8 cellular contexts compared by ENCODE assay signal in the genomic region with DNA sequence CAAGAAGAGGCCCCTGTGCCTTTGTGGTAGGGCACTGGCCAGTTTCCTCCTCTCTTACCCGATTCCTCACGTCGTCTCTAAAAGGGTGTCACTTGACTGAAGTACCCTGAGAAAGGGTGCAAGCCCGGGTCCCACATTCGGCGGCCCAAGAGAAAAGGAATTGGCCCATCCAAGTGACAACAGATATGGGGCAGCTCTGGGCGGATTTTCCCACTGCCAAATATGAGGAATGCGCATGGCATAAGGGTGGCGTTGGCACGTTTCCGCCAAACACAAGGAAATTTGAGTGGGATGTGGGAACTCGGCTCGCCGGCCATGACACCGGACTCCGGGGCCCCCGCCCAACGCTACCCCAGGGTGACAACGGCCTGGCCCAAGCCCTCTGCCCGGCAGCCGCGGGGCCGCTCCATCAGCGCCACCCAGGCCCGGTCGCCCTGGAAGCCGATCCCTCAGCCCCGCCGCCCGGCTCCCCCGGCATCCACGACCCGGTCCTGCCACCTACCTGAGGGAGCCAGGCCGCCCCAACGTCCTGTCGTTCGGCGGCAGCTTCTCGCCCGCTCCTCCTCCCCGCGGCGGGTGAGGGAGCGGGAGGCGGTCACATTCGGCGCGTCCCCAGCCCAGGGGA. TPM values are rescaled to one million over a fixed set of nuclear protein-coding genes. Genes with fewer than 3 reads are reported as not detected.
DNase-seq lines count a peak whose midpoint lies in the region; ATAC-seq and TF ChIP-seq lines count a peak whose summit lies in the region.

No MANE protein-coding gene starts in this region.

- peak; percentile 3 for ATAC-seq in GM18499 (IDR thresholded peaks at IDR 0.05; ENCODE audit: insufficient read depth, unreplicated experiment)
- ATAC-seq in HG02970 (IDR thresholded peaks at IDR 0.05; ENCODE audit: low FRiP score, unreplicated experiment): peak; percentile 32
- peak; percentile 43 for ATAC-seq in RWPE2 (ENCODE audit: low read depth)

- peak overlapping the region; percentile 84 for H3K27ac ChIP-seq in RWPE2 (ENCODE audit: poor library complexity, severe bottlenecking)

- H3K9me3 ChIP-seq in RWPE2 (ENCODE audit: severe bottlenecking): no peaks in the 10 kb centered on the region

- H3K27me3 ChIP-seq in RWPE2 (ENCODE audit: insufficient read depth, poor library complexity, severe bottlenecking): no peaks in the 10 kb centered on the region
- no peaks in the 10 kb centered on the region for H3K27me3 ChIP-seq in kidney epithelial cell (ENCODE audit: control insufficient read depth, insufficient read depth, low read length)

- H3K4me1 ChIP-seq in RWPE2 (ENCODE audit: insufficient read depth, poor library complexity, severe bottlenecking): peaks cover 22% of the 10 kb centered on the region

- peak; percentile 44 for DNase-seq in 8988T
- DNase-seq in RWPE2 (ENCODE audit: low spot score): no peak
- no peak for DNase-seq in cardiac fibroblast (ENCODE audit: low read depth in 2 of 2)
- no peak for DNase-seq in kidney epithelial cell (ENCODE audit: low read depth)
- peak; percentile 13 to 17 for DNase-seq in stimulated activated CD4-positive, alpha-beta T cell treated with anti-CD3 and anti-CD28 coated beads, Interleukin-1b, Interleukin-23, amount 100 ng/mL, for 1 hour (ENCODE audit: low read depth in 2 of 2)
- no peak for DNase-seq in OCI-M2 (lab: John Stamatoyannopoulos, UW; ENCODE audit: unreplicated experiment)

- TF ChIP-seq CTCF in RWPE2 (IDR thresholded peaks at IDR 0.05; ENCODE audit: poor library complexity, severe bottlenecking) (no peak), cardiac fibroblast (IDR thresholded peaks at IDR 0.05; ENCODE audit: low read depth, low read length) (no peak), kidney epithelial cell (IDR thresholded peaks at IDR 0.05; ENCODE audit: insufficient read depth, low read length, poor library complexity, severe bottlenecking) (no peak)

- H3K36me3 ChIP-seq in RWPE2 (ENCODE audit: low read depth) (no peaks in the 10 kb centered on the region), kidney epithelial cell (ENCODE audit: control insufficient read depth, insufficient read depth, low read length) (no peaks in the 10 kb centered on the region)

- peak overlapping the region; percentile 95 for H3K4me3 ChIP-seq in RWPE2 (ENCODE audit: severe bottlenecking)
- peak overlapping the region; percentile 87 to 99 for H3K4me3 ChIP-seq in cardiac fibroblast (replicated peaks in 1 of 2; ENCODE audit: low read depth in 2 of 2, low read length in 2 of 2)
- peak overlapping the region; percentile 75 for H3K4me3 ChIP-seq in kidney epithelial cell (ENCODE audit: low read depth, low read length)

RNA-seq across cellular contexts. Expression of a gene that starts 0.5 kb away (rescaled TPM):
- total RNA-seq in kidney epithelial cell: 55.8 and 56.9 TPM in 2 replicates

Comparison
In these comparisons a context has a peak if more than half of its experiments do, and no peak if none do; other contexts are left out.
1. DNase-seq: peak in 8988T (single experiment) and stimulated activated CD4-positive, alpha-beta T cell treated with anti-CD3 and anti-CD28 coated beads, Interleukin-1b, Interleukin-23, amount 100 ng/mL, for 1 hour (2 of 2); none in RWPE2 (single experiment), cardiac fibroblast (0 of 2), kidney epithelial cell (single experiment) and OCI-M2 (single experiment).
2. Peak in every context shown above with its lines, with median percentiles within 50 percentile points of each other: ATAC-seq and H3K4me3 ChIP-seq.